Comparison of ENCODE assay signal across 1 cellular context in genomic region chr2:38685116-38685735, GRCh38.
TF ChIP-seq lines count a peak whose summit lies in the region.

No MANE protein-coding gene starts in this region.

TF ChIP-seq in HepG2, 621 proteins besides CTCF, POLR2A, EP300 and RAD21 (continued from another document and continues in another):
- TF ChIP-seq ZBTB49 (CRISPR knock-in tag; IDR thresholded peaks at IDR 0.05; ENCODE audit: borderline replicate concordance) (no peak), ZNF292 (CRISPR knock-in tag; IDR thresholded peaks at IDR 0.05; ENCODE audit: borderline replicate concordance, low read depth) (no peak), BCLAF1 (IDR thresholded peaks at IDR 0.05) (no peak), EEA1 (CRISPR knock-in tag; IDR thresholded peaks at IDR 0.05; ENCODE audit: borderline replicate concordance) (no peak), TSC22D2 (CRISPR knock-in tag; IDR thresholded peaks at IDR 0.05; ENCODE audit: borderline replicate concordance) (no peak), DRAP1 (CRISPR knock-in tag; IDR thresholded peaks at IDR 0.05) (no peak), TP53 (CRISPR knock-in tag; conservative IDR thresholded peaks at IDR 0.05) (no peak), ZNF337 (CRISPR knock-in tag; IDR thresholded peaks at IDR 0.05; ENCODE audit: borderline replicate concordance, low read depth) (no peak), RAD51 (IDR thresholded peaks at IDR 0.05; ENCODE audit: borderline replicate concordance) (no peak), CREB3 (CRISPR knock-in tag; IDR thresholded peaks at IDR 0.05) (no peak), CERS6 (CRISPR knock-in tag; IDR thresholded peaks at IDR 0.05) (no peak), ZFP82 (CRISPR knock-in tag; IDR thresholded peaks at IDR 0.05; ENCODE audit: borderline replicate concordance) (no peak), ZNF703 (CRISPR knock-in tag; IDR thresholded peaks at IDR 0.05; ENCODE audit: borderline replicate concordance) (no peak), RBFOX2 (IDR thresholded peaks at IDR 0.05; ENCODE audit: low read depth, low read length) (no peak), ZNF335 (CRISPR knock-in tag; IDR thresholded peaks at IDR 0.05) (no peak), CCDC6 (CRISPR knock-in tag; IDR thresholded peaks at IDR 0.05) (no peak; the same call in 1 of the 2 replicates), HNRNPUL1 (IDR thresholded peaks at IDR 0.05; ENCODE audit: low read depth, low read length) (no peak), ZNF280B (CRISPR knock-in tag; IDR thresholded peaks at IDR 0.05; ENCODE audit: borderline replicate concordance) (no peak), FOXO4 (CRISPR knock-in tag; conservative IDR thresholded peaks at IDR 0.05) (0 out of 2 replicates have a peak, but pooled peaks have one; percentile 70), PAWR (CRISPR knock-in tag; IDR thresholded peaks at IDR 0.05; ENCODE audit: borderline replicate concordance) (no peak), MEIS2 (CRISPR knock-in tag; IDR thresholded peaks at IDR 0.05) (no peak), ZNF256 (CRISPR knock-in tag; conservative IDR thresholded peaks at IDR 0.05) (no peak), ZNF879 (CRISPR knock-in tag; IDR thresholded peaks at IDR 0.05) (no peak), ZNF749 (CRISPR knock-in tag; IDR thresholded peaks at IDR 0.05; ENCODE audit: borderline replicate concordance) (no peak), ZNF784 (CRISPR knock-in tag; IDR thresholded peaks at IDR 0.05; ENCODE audit: borderline replicate concordance) (no peak), YEATS4 (CRISPR knock-in tag; IDR thresholded peaks at IDR 0.05; ENCODE audit: borderline replicate concordance) (no peak), CEBPG (CRISPR knock-in tag; IDR thresholded peaks at IDR 0.05) (peak; percentile 97), SAP130 (CRISPR knock-in tag; IDR thresholded peaks at IDR 0.05; ENCODE audit: low read depth) (peak; percentile 69), ELF4 (CRISPR knock-in tag; IDR thresholded peaks at IDR 0.05; ENCODE audit: borderline replicate concordance) (no peak), SP4 (CRISPR knock-in tag; IDR thresholded peaks at IDR 0.05) (no peak), KIAA2018 (CRISPR knock-in tag; IDR thresholded peaks at IDR 0.05; ENCODE audit: borderline replicate concordance) (no peak), ZNF615 (CRISPR knock-in tag; IDR thresholded peaks at IDR 0.05; ENCODE audit: borderline replicate concordance) (no peak), ZNF891 (CRISPR knock-in tag; IDR thresholded peaks at IDR 0.05) (no peak), ZNF503 (CRISPR knock-in tag; IDR thresholded peaks at IDR 0.05) (peak; percentile 61; the same call in 1 of the 2 replicates)
